ENCODE assay signal across 1 cellular context in genomic region chr11:60924906-60925684, GRCh38.
TF ChIP-seq lines count a peak whose summit lies in the region.

No MANE protein-coding gene starts in this region.

TF ChIP-seq in HepG2, 621 proteins besides CTCF, POLR2A, EP300 and RAD21:
- TF ChIP-seq ZNF414 (CRISPR knock-in tag; IDR thresholded peaks at IDR 0.05) (0 out of 2 replicates have a peak, but pooled peaks have one; percentile 20), ZNF629 (CRISPR knock-in tag; conservative IDR thresholded peaks at IDR 0.05) (no peak), NFKB2 (CRISPR knock-in tag; IDR thresholded peaks at IDR 0.05; ENCODE audit: borderline replicate concordance) (no peak), ONECUT2 (CRISPR knock-in tag; IDR thresholded peaks at IDR 0.05) (no peak), ZNF563 (CRISPR knock-in tag; IDR thresholded peaks at IDR 0.05) (0 out of 2 replicates have a peak, but pooled peaks have one; percentile 1), IKZF1 (IDR thresholded peaks at IDR 0.05) (no peak), JARID2 (CRISPR knock-in tag; IDR thresholded peaks at IDR 0.05; ENCODE audit: insufficient replicate concordance) (no peak), ZNF282 (IDR thresholded peaks at IDR 0.05; ENCODE audit: partially characterized antibody) (no peak), ZNF577 (CRISPR knock-in tag; IDR thresholded peaks at IDR 0.05; ENCODE audit: borderline replicate concordance, low read depth) (no peak), ZMYM3 (CRISPR knock-in tag; IDR thresholded peaks at IDR 0.05) (no peak), ZNF136 (CRISPR knock-in tag; IDR thresholded peaks at IDR 0.05; ENCODE audit: low read depth) (0 out of 2 replicates have a peak, but pooled peaks have one; percentile 16), RBM39 (IDR thresholded peaks at IDR 0.05; ENCODE audit: low read depth, low read length, poor library complexity, severe bottlenecking) (peak; percentile 29), NFATC3 (CRISPR knock-in tag; IDR thresholded peaks at IDR 0.05) (no peak), EEA1 (CRISPR knock-in tag; IDR thresholded peaks at IDR 0.05; ENCODE audit: borderline replicate concordance) (0 out of 2 replicates have a peak, but pooled peaks have one; percentile 41), PRMT3 (CRISPR knock-in tag; IDR thresholded peaks at IDR 0.05; ENCODE audit: borderline replicate concordance, low read depth) (no peak), ZSCAN12 (CRISPR knock-in tag; IDR thresholded peaks at IDR 0.05) (no peak), MYPOP (CRISPR knock-in tag; IDR thresholded peaks at IDR 0.05) (0 out of 2 replicates have a peak, but pooled peaks have one; percentile 6), ZNF749 (CRISPR knock-in tag; IDR thresholded peaks at IDR 0.05; ENCODE audit: borderline replicate concordance) (no peak), WIZ (CRISPR knock-in tag; IDR thresholded peaks at IDR 0.05) (no peak), CSRNP1 (CRISPR knock-in tag; IDR thresholded peaks at IDR 0.05) (no peak), KLF6 (CRISPR knock-in tag; IDR thresholded peaks at IDR 0.05) (no peak), ZNF331 (CRISPR knock-in tag; IDR thresholded peaks at IDR 0.05) (no peak), SRSF1 (optimal IDR thresholded peaks at IDR 0.05; ENCODE audit: low read depth, low read length) (no peak), ARNTL (CRISPR knock-in tag; IDR thresholded peaks at IDR 0.05) (0 out of 2 replicates have a peak, but pooled peaks have one; percentile 45), KDM4B (CRISPR knock-in tag; IDR thresholded peaks at IDR 0.05) (no peak), PHB2 (IDR thresholded peaks at IDR 0.05; ENCODE audit: partially characterized antibody) (no peak)
